In the genomic region with DNA sequence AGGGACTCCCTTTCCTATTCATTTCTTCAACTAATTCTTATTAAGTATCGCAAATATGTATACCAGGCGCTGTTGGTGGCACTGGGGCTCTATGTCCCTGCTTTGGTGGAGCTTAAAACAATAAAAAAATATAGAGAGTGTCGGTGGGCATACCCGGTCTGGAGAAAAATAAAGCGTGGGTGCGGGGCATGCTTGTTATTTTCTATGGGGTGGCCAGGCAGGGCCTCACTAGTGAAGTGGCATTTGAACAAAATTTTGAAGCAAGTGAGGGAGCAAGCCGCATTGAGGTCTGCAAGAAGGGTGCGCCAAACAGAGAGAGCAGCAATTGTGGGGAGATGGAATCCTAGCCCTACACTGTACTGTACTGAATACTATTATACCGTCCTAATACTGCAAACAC, we compare ENCODE assay signal across 10 cellular contexts. TPM values are rescaled to one million over a fixed set of nuclear protein-coding genes. Genes with fewer than 3 reads are reported as not detected.
DNase-seq lines count a peak whose midpoint lies in the region; ATAC-seq lines count a peak whose summit lies in the region.
"Had no signal": no experiment of that assay in that cellular context is flagged by ENCODE, and none has a peak within 500 bp of the region (broad histone marks: within the 10 kb centered on the region; RNA-seq: fewer than 3 reads in every experiment).

No MANE protein-coding gene starts in this region.

- H3K27me3 Mint-ChIP-seq in activated CD4-positive, alpha-beta T cell treated with anti-CD3 and anti-CD28 coated beads, Interleukin-2, amount 10 ng/mL, durations not matched to agents 24 days and 14 days = peaks cover 2% of the 10 kb centered on the region
- H3K27me3 Mint-ChIP-seq in activated T-helper 17 cell treated with anti-CD3 and anti-CD28 coated beads, Interleukin-2, amount 50 U/mL, for 72 hours = no peaks in the 10 kb centered on the region

- intact Hi-C loops in activated CD4-positive, alpha-beta T cell treated with anti-CD3 and anti-CD28 coated beads, Interleukin-2, amount 10 ng/mL, durations not matched to agents 24 days and 14 days (cut with micrococcal nuclease) = loop anchor here (2.0 to 10.0 kb wide), 2 partner anchors 33 to 1889 kb away; a partner anchor contains a TSS

- H3K4me1 Mint-ChIP-seq in activated CD4-positive, alpha-beta T cell treated with anti-CD3 and anti-CD28 coated beads, Interleukin-2, amount 10 ng/mL, durations not matched to agents 24 days and 14 days = peaks cover 28% of the 10 kb centered on the region
- H3K4me1 Mint-ChIP-seq in activated T-helper 17 cell treated with anti-CD3 and anti-CD28 coated beads, Interleukin-2, amount 50 U/mL, for 72 hours = peaks cover 15% of the 10 kb centered on the region

- no peak for ATAC-seq in activated T-helper 17 cell treated with anti-CD3 and anti-CD28 coated beads, Interleukin-2, amount 50 U/mL, for 72 hours (replicated peaks)
- ATAC-seq in GM21515 (IDR thresholded peaks at IDR 0.05; ENCODE audit: unreplicated experiment) = no peak

- no peak for DNase-seq in activated CD4-positive, alpha-beta T cell treated with anti-CD3 and anti-CD28 coated beads, Interleukin-2, amount 10 ng/mL, durations not matched to agents 24 days and 14 days
- DNase-seq in activated CD4-positive, alpha-beta T cell treated with anti-CD3 and anti-CD28 coated beads, Interleukin-2, amount 50 U/mL, for 48 hours = no peak
- no peak for DNase-seq in substantia nigra (lab: John Stamatoyannopoulos, UW)
- no peak for DNase-seq in NCI-H1436 (lab: John Stamatoyannopoulos, UW)
- no peak for DNase-seq in NCI-H1092 (lab: John Stamatoyannopoulos, UW)

- H3K27ac ChIP-seq in layer of hippocampus (ENCODE audit: low read depth, low read length) = peak overlapping the region; percentile 32
- H3K27ac ChIP-seq in substantia nigra (ENCODE audit: low read depth, low read length, poor library complexity, severe bottlenecking) = peak overlapping the region; percentile 26

- no peaks in the 10 kb centered on the region for H3K27me3 ChIP-seq in layer of hippocampus (ENCODE audit: control insufficient read depth, insufficient read depth, low read length)

- H3K27ac Mint-ChIP-seq in activated CD4-positive, alpha-beta T cell treated with anti-CD3 and anti-CD28 coated beads, Interleukin-2, amount 10 ng/mL, durations not matched to agents 24 days and 14 days = peak overlapping the region; percentile 96
- peak overlapping the region; percentile 100 for H3K27ac Mint-ChIP-seq in activated T-helper 17 cell treated with anti-CD3 and anti-CD28 coated beads, Interleukin-2, amount 50 U/mL, for 72 hours

- H3K4me3 Mint-ChIP-seq in activated CD4-positive, alpha-beta T cell treated with anti-CD3 and anti-CD28 coated beads, Interleukin-2, amount 10 ng/mL, durations not matched to agents 24 days and 14 days = peak overlapping the region; percentile 88
- H3K4me3 Mint-ChIP-seq in activated T-helper 17 cell treated with anti-CD3 and anti-CD28 coated beads, Interleukin-2, amount 50 U/mL, for 72 hours = peak overlapping the region; percentile 98

- H3K36me3 Mint-ChIP-seq in activated CD4-positive, alpha-beta T cell treated with anti-CD3 and anti-CD28 coated beads, Interleukin-2, amount 10 ng/mL, durations not matched to agents 24 days and 14 days (ENCODE audit: low read depth) = peaks cover 10% of the 10 kb centered on the region
- H3K36me3 Mint-ChIP-seq in activated T-helper 17 cell treated with anti-CD3 and anti-CD28 coated beads, Interleukin-2, amount 50 U/mL, for 72 hours (ENCODE audit: low read depth) = peaks cover 15% of the 10 kb centered on the region

- H3K9me3 Mint-ChIP-seq in activated CD4-positive, alpha-beta T cell treated with anti-CD3 and anti-CD28 coated beads, Interleukin-2, amount 10 ng/mL, durations not matched to agents 24 days and 14 days = no peaks in the 10 kb centered on the region
- H3K9me3 Mint-ChIP-seq in activated T-helper 17 cell treated with anti-CD3 and anti-CD28 coated beads, Interleukin-2, amount 50 U/mL, for 72 hours = no peaks in the 10 kb centered on the region

RNA-seq across cellular contexts. Expression of a gene that starts 0.6 kb away (rescaled TPM):
- total RNA-seq in activated CD4-positive, alpha-beta T cell treated with anti-CD3 and anti-CD28 coated beads, Interleukin-2, amount 10 ng/mL, durations not matched to agents 24 days and 14 days = 43.9 and 44.9 TPM in 2 replicates
- total RNA-seq in activated T-helper 17 cell treated with anti-CD3 and anti-CD28 coated beads, Interleukin-2, amount 50 U/mL, for 72 hours = 100 to 1,000 TPM in 1 of 2 donors, 10 to 100 TPM in 1; 91.4 to 127 TPM

RNA-seq across cellular contexts. Expression of a gene that starts 35.1 kb away (rescaled TPM):
- total RNA-seq in activated CD4-positive, alpha-beta T cell treated with anti-CD3 and anti-CD28 coated beads, Interleukin-2, amount 10 ng/mL, durations not matched to agents 24 days and 14 days = 24.8 and 28.6 TPM in 2 replicates
- 10 to 100 TPM; 42.7 to 53.2 TPM for total RNA-seq in activated T-helper 17 cell treated with anti-CD3 and anti-CD28 coated beads, Interleukin-2, amount 50 U/mL, for 72 hours

RNA-seq across cellular contexts. Expression of a gene that starts 44.1 kb away (rescaled TPM):
- not detected in 2 replicates for total RNA-seq in activated CD4-positive, alpha-beta T cell treated with anti-CD3 and anti-CD28 coated beads, Interleukin-2, amount 10 ng/mL, durations not matched to agents 24 days and 14 days
- not detected for total RNA-seq in activated T-helper 17 cell treated with anti-CD3 and anti-CD28 coated beads, Interleukin-2, amount 50 U/mL, for 72 hours
- total RNA-seq: pulmonary artery endothelial cell, urinary bladder had no signal
